28 cellular contexts compared by ENCODE assay signal in the genomic region with DNA sequence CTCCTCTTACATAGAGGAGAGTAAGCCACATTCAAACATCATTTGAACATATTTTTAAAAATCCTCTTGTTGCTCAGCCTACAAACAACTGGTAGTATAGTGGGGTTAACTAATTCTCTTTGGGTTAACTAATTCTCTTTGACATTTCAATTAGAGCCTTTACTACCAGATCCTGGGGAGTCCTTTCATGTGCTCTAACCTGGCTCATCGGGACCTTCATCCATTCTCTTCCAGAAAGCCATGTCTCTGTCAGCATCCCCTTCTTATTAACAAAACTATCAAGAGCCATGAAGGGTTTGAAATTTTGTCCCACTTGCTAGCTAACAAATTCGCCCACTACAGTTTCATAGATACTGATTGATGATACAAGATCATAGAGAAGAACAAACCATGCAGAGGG.
"Had no signal": no experiment of that assay in that cellular context is flagged by ENCODE, and none has a peak within 500 bp of the region (broad histone marks: within the 10 kb centered on the region; RNA-seq: fewer than 3 reads in every experiment).

No MANE protein-coding gene starts in this region.

- H3K9me3 ChIP-seq: right lobe of liver, testis had no signal

- H3K9ac ChIP-seq: neural progenitor cell, parathyroid adenoma had no signal

- ATAC-seq: heart left ventricle; natural killer cell; psoas muscle; right lobe of liver; stimulated activated memory B cell treated with anti-CD40 and anti-IgM and Interleukin-4, amounts not matched to agents 10 μg/mL and 1 μg/mL and 100 μg/mL, for 72 hours; stimulated activated naive CD8-positive, alpha-beta T cell treated with anti-CD3 and anti-CD28 coated beads, Interleukin-15, Interleukin-2, amounts not matched to agents 100 U/mL and 50 U/mL, for 24 hours; upper lobe of right lung had no signal

- H3K4me3 Mint-ChIP-seq: mesothelial cell of epicardium; naive B cell; natural killer cell; nephron progenitor cell; neural progenitor cell; stimulated activated memory B cell treated with anti-CD40 and anti-IgM and Interleukin-4, amounts not matched to agents 10 μg/mL and 1 μg/mL and 100 μg/mL, for 72 hours had no signal

- H2AFZ ChIP-seq: neural progenitor cell, parathyroid adenoma had no signal

- FAIRE-seq: urothelium cell line had no signal

- H3K27ac Mint-ChIP-seq: mesothelial cell of epicardium; naive B cell; natural killer cell; nephron progenitor cell; neural progenitor cell; stimulated activated memory B cell treated with anti-CD40 and anti-IgM and Interleukin-4, amounts not matched to agents 10 μg/mL and 1 μg/mL and 100 μg/mL, for 72 hours had no signal

- DNase-seq: heart left ventricle; hypothalamus; islet precursor cell; left ventricle myocardium inferior; mesendoderm; naive B cell; natural killer cell; nephron progenitor cell; occipital lobe; psoas muscle; right lobe of liver; stimulated activated CD4-positive, alpha-beta T cell treated with anti-CD3 and anti-CD28 coated beads, Interleukin-1b, Interleukin-23, amount 100 ng/mL, for 48 hours; stimulated activated CD4-positive, alpha-beta T cell treated with anti-CD3 and anti-CD28 coated beads, Interleukin-2, amount 100 ng/mL, for 48 hours; stimulated activated CD4-positive, alpha-beta T cell treated with anti-CD3 and anti-CD28 coated beads, Interleukin-4, amount 100 ng/mL, for 4 hours; stimulated activated CD8-positive, alpha-beta memory T cell treated with anti-CD3 and anti-CD28 coated beads, Interleukin-4, amount 100 ng/mL, for 48 hours; stimulated activated naive CD8-positive, alpha-beta T cell treated with anti-CD3 and anti-CD28 coated beads, Interleukin-15, Interleukin-2, amounts not matched to agents 100 U/mL and 50 U/mL, for 24 hours; stomach; testis; tibial artery; trophoblast cell; upper lobe of right lung had no signal

- H3K4me1 ChIP-seq: heart left ventricle, left ventricle myocardium inferior, neural progenitor cell, parathyroid adenoma, psoas muscle, right lobe of liver, stomach, testis, upper lobe of right lung had no signal

- H3K27ac ChIP-seq: heart left ventricle, left ventricle myocardium inferior, neural progenitor cell, neutrophil, parathyroid adenoma, psoas muscle, right lobe of liver, stomach, testis, tibial artery, upper lobe of right lung had no signal

- H3K79me2 ChIP-seq: parathyroid adenoma had no signal

- H3K4me2 ChIP-seq: neural progenitor cell, smooth muscle cell had no signal

- H3K27me3 ChIP-seq: heart left ventricle, neural progenitor cell, neutrophil, right lobe of liver, stomach, testis, tibial artery, upper lobe of right lung had no signal

- H3K4me1 Mint-ChIP-seq: mesothelial cell of epicardium; naive B cell; natural killer cell; nephron progenitor cell; neural progenitor cell; stimulated activated memory B cell treated with anti-CD40 and anti-IgM and Interleukin-4, amounts not matched to agents 10 μg/mL and 1 μg/mL and 100 μg/mL, for 72 hours had no signal

- H3K27me3 Mint-ChIP-seq: naive B cell; stimulated activated memory B cell treated with anti-CD40 and anti-IgM and Interleukin-4, amounts not matched to agents 10 μg/mL and 1 μg/mL and 100 μg/mL, for 72 hours had no signal

- H3K36me3 Mint-ChIP-seq: stimulated activated memory B cell treated with anti-CD40 and anti-IgM and Interleukin-4, amounts not matched to agents 10 μg/mL and 1 μg/mL and 100 μg/mL, for 72 hours had no signal
